18 cellular contexts compared by ENCODE assay signal in the genomic region with DNA sequence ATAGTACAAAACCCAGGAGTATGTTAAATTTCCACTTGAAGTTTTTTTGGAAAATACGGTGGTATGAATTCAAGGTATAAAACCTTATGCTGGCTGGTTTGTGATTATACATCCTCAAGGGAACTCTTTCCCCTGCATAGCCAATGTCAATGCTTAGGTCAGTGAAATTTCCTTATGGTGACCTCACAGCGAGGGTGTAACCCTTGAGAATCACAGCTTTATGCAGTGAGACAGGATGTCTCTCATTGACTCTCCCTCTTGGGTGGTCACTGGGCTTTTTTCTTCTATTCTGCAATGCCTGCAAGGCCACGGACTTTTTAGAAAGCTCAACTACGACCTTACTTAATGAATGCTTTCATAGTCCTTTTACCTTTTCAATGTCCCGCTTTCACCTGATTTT.
A peak's percentile ranks its signal among the peaks of the same experiment; 100 is the strongest.
DNase-seq lines count a peak whose midpoint lies in the region; ATAC-seq and TF ChIP-seq lines count a peak whose summit lies in the region.
"Had no signal": no experiment of that assay in that cellular context is flagged by ENCODE, and none has a peak within 500 bp of the region (broad histone marks: within the 10 kb centered on the region; RNA-seq: fewer than 3 reads in every experiment).

No MANE protein-coding gene starts in this region.

- in situ Hi-C loops in IMR-90 (cut with MboI; ENCODE audit: low sequenced_read_pairs) = no loop called here
- in situ Hi-C loops in mammary epithelial cell (cut with MboI; ENCODE audit: low sequenced_read_pairs in 2 of 2) = no loop called here

- no peak overlapping the region for H2AK5ac ChIP-seq in IMR-90 (ENCODE audit: low read depth, low read length)

- H4K8ac ChIP-seq in IMR-90 (ENCODE audit: low read depth in 2 of 2, low read length in 2 of 2) = no peak overlapping the region

- WGBS in IMR-90 (ENCODE audit: extremely low coverage in 2 of 2, insufficient read length in 1 of 2), 2 experiments = 86% methylated on average over 1 of the region's 5 CpGs; no CpG with 5 or more reads in 1 of the 2 experiments
- WGBS in mammary epithelial cell (ENCODE audit: low coverage, missing lambda C conversion rate) = 77% methylated on average over 5 of the region's 5 CpGs
- 71 to 78% (median 73%) methylated on average over 5 of the region's 5 CpGs for WGBS in psoas muscle, 3 donors

- H3K4ac ChIP-seq in IMR-90 (ENCODE audit: low read depth, low read length) = peak overlapping the region; percentile 15; the same call in 1 of the 2 replicates

- H3K56ac ChIP-seq in IMR-90 (ENCODE audit: extremely low read depth, insufficient read depth, low read length) = no peak overlapping the region

- no peak overlapping the region for H2BK5ac ChIP-seq in IMR-90 (ENCODE audit: low read depth, low read length, poor library complexity, severe bottlenecking)

- H4K5ac ChIP-seq in IMR-90 (ENCODE audit: low read depth, low read length) = no peak overlapping the region

- peaks cover 0 to 18% of the 10 kb centered on the region in 2 experiments; a peak in 2 of 4 replicates for H3K79me1 ChIP-seq in IMR-90 (ENCODE audit: low read depth in 1 of 2, low read length in 2 of 2)

- peaks cover 6% of the 10 kb centered on the region for H3K79me2 ChIP-seq in mammary epithelial cell (ENCODE audit: insufficient read depth, low read length)

- H2AK9ac ChIP-seq in IMR-90 (replicated peaks; ENCODE audit: low read depth, low read length, poor library complexity) = no peak overlapping the region

- H3K9ac ChIP-seq in IMR-90 (ENCODE audit: low read depth, low read length) (no peak overlapping the region), mammary epithelial cell (ENCODE audit: insufficient read depth, low read length) (no peak overlapping the region)
- H3K9ac ChIP-seq: GM23248 had no signal

- intact Hi-C loops in left ventricle myocardium inferior (cut with micrococcal nuclease) = no loop called here
- intact Hi-C loops in Right ventricle myocardium superior (cut with DNase I) = no loop called here
- intact Hi-C loops in IMR-90 (cut with micrococcal nuclease) = no loop called here
- intact Hi-C loops in mammary epithelial cell (cut with micrococcal nuclease) = no loop called here
- intact Hi-C loops in psoas muscle (cut with DNase I) = loop anchor here in 1 of 2 donors (10.0 kb wide), 1 partner anchor 55 kb away; no protein-coding TSS in a partner anchor

- no peak for TF ChIP-seq POLR2A in IMR-90 (IDR thresholded peaks at IDR 0.05; ENCODE audit: low read depth, low read length)

- H4K20me1 ChIP-seq in IMR-90 (ENCODE audit: insufficient read depth, low read length) (no peaks in the 10 kb centered on the region), mammary epithelial cell (ENCODE audit: insufficient read depth, low read length) (no peaks in the 10 kb centered on the region)

- dilution Hi-C loops in IMR-90 (cut with HindIII; ENCODE audit: low sequenced_read_pairs, unreplicated experiment) (no loop called here), mammary epithelial cell (cut with HindIII; ENCODE audit: low sequenced_read_pairs) (no loop called here)

- BruUV-seq in IMR-90 (replicated peaks; lab: Mats Ljungman, UMichigan) = no TSS peak
- BruUV-seq in mammary epithelial cell (replicated peaks; lab: Mats Ljungman, UMichigan) = TSS peak; percentile 6

- H2AFZ ChIP-seq in IMR-90 (replicated peaks; ENCODE audit: low read length, poor library complexity) = no peak overlapping the region
- no peak overlapping the region for H2AFZ ChIP-seq in mammary epithelial cell (ENCODE audit: low read depth, low read length)
- H2AFZ ChIP-seq: GM23248 had no signal

- POLR2A ChIA-PET in IMR-90 (lab: Charles Lee; ENCODE audit: unreplicated experiment) = no interaction called here

- CTCF ChIA-PET in IMR-90 (lab: Yijun Ruan, JAX) = interaction anchor here (0.6 kb wide), 1 partner anchor 82 kb away, joined by 4 read pairs; no protein-coding TSS in a partner anchor
- CTCF ChIA-PET in mammary epithelial cell (lab: Charles Lee; ENCODE audit: low non-redundant PET) = no interaction called here

- H2BK120ac ChIP-seq in IMR-90 (ENCODE audit: low read depth, low read length) = peak overlapping the region; percentile 50

- H3K18ac ChIP-seq in IMR-90 (ENCODE audit: low read depth, low read length) = no peak overlapping the region

- peaks cover 5% of the 10 kb centered on the region for H3K36me3 ChIP-seq in left ventricle myocardium inferior
- H3K36me3 ChIP-seq in IMR-90 (ENCODE audit: control insufficient read depth, insufficient read depth, low read length) = peaks cover 7% of the 10 kb centered on the region
- no peaks in the 10 kb centered on the region for H3K36me3 ChIP-seq in mammary epithelial cell (ENCODE audit: insufficient read depth, low read length)
- H3K36me3 ChIP-seq in psoas muscle (ENCODE audit: insufficient read depth in 1 of 2, low read depth in 1 of 2) = no peaks in the 10 kb centered on the region

- no peak for TF ChIP-seq RAD21 in IMR-90 (IDR thresholded peaks at IDR 0.05; ENCODE audit: low read length)

- H3K4me3 ChIP-seq in left ventricle myocardium inferior (no peak overlapping the region), IMR-90 (ENCODE audit: insufficient read depth, low read depth, low read length) (no peak overlapping the region), mammary epithelial cell (replicated peaks in 1 of 3; ENCODE audit: insufficient read depth in 1 of 3, low read depth in 2 of 3, low read length in 3 of 3) (no peak overlapping the region), psoas muscle (no peak overlapping the region)
- H3K4me3 ChIP-seq: A549, GM23248 had no signal

- H3K27ac ChIP-seq in left ventricle myocardium inferior (replicated peaks) (peak overlapping the region; percentile 44), IMR-90 (ENCODE audit: insufficient read depth, low read length) (no peak overlapping the region), mammary epithelial cell (ENCODE audit: insufficient read depth, low read depth, low read length) (no peak overlapping the region), psoas muscle (peak overlapping the region; percentile 11)
- H3K27ac ChIP-seq: A549, GM23248 had no signal

- TF ChIP-seq CTCF in left ventricle myocardium inferior (IDR thresholded peaks at IDR 0.05; ENCODE audit: borderline replicate concordance) = no peak
- TF ChIP-seq CTCF in IMR-90 (conservative IDR thresholded peaks at IDR 0.05; ENCODE audit: low read depth, low read length) = no peak
- no peak for TF ChIP-seq CTCF in mammary epithelial cell (conservative IDR thresholded peaks at IDR 0.05 in 1 of 2, IDR thresholded peaks at IDR 0.05 in 1 of 2; ENCODE audit: extremely low read depth in 1 of 2, insufficient read depth in 1 of 2, low read depth in 1 of 2, low read length in 2 of 2)
- TF ChIP-seq CTCF in psoas muscle (IDR thresholded peaks at IDR 0.05) = no peak

- no peak for DNase-seq in left ventricle myocardium inferior
- no peak for DNase-seq in Right ventricle myocardium superior
- DNase-seq in IMR-90 = no peak
- DNase-seq in mammary epithelial cell = no peak
- DNase-seq in psoas muscle = no peak
- DNase-seq: 8988T; C1 segment of cervical spinal cord; Calu3; CD4-positive, alpha-beta memory T cell; COR-L47; DND-41; GM23248; H7; HCEC 1CT had no signal

- H3K9me3 ChIP-seq in left ventricle myocardium inferior (replicated peaks) (no peaks in the 10 kb centered on the region), IMR-90 (ENCODE audit: control insufficient read depth, insufficient read depth, low read length) (no peaks in the 10 kb centered on the region), mammary epithelial cell (replicated peaks; ENCODE audit: insufficient read depth, low read length) (no peaks in the 10 kb centered on the region), psoas muscle (no peaks in the 10 kb centered on the region)
- H3K9me3 ChIP-seq: A549 had no signal

- H3K14ac ChIP-seq in IMR-90 (replicated peaks; ENCODE audit: low read depth, low read length) = no peak overlapping the region

- peaks cover 7% of the 10 kb centered on the region for H3K9me1 ChIP-seq in IMR-90 (ENCODE audit: insufficient read depth, low read length)

- H4K91ac ChIP-seq in IMR-90 (ENCODE audit: insufficient read depth, low read depth, low read length) = no peak overlapping the region

- ATAC-seq in Right ventricle myocardium superior (ENCODE audit: poor library complexity) = no peak
- peak; percentile 33; the same call in 1 of the 2 replicates for ATAC-seq in IMR-90 (ENCODE audit: low read depth)
- peak in 1 of 4 donors; percentile 7 for ATAC-seq in psoas muscle
- no peak for ATAC-seq in GM19452 (IDR thresholded peaks at IDR 0.05; ENCODE audit: unreplicated experiment)
- ATAC-seq in GM19463 (IDR thresholded peaks at IDR 0.05; ENCODE audit: unreplicated experiment) = no peak
- no peak for ATAC-seq in HG03159 (IDR thresholded peaks at IDR 0.05; ENCODE audit: unreplicated experiment)
- ATAC-seq: A549 had no signal

- H3K4me1 ChIP-seq in left ventricle myocardium inferior (peaks cover 44% of the 10 kb centered on the region), IMR-90 (ENCODE audit: control insufficient read depth, insufficient read depth, low read length) (no peaks in the 10 kb centered on the region; the same call in 1 of the 2 replicates), mammary epithelial cell (ENCODE audit: insufficient read depth, low read length) (peaks cover 5% of the 10 kb centered on the region), psoas muscle (peaks cover 15% of the 10 kb centered on the region)
- H3K4me1 ChIP-seq: A549 had no signal

- peak overlapping the region; percentile 51; the same call in 1 of the 2 replicates for H2BK20ac ChIP-seq in IMR-90 (ENCODE audit: low read depth, low read length)

- H3K27me3 ChIP-seq in left ventricle myocardium inferior (ENCODE audit: low read depth) (no peaks in the 10 kb centered on the region), IMR-90 (ENCODE audit: control insufficient read depth, insufficient read depth, low read length) (no peaks in the 10 kb centered on the region), mammary epithelial cell (ENCODE audit: insufficient read depth, low read length) (no peaks in the 10 kb centered on the region), psoas muscle (ENCODE audit: insufficient read depth in 3 of 3, low read length in 2 of 3) (no peaks in the 10 kb centered on the region)

- no peak overlapping the region for H2BK15ac ChIP-seq in IMR-90 (ENCODE audit: low read depth, low read length)

- H3K23ac ChIP-seq in IMR-90 (ENCODE audit: low read depth, low read length) = no peak overlapping the region

- H3K4me2 ChIP-seq in IMR-90 (ENCODE audit: low read depth, low read length) (no peak overlapping the region), mammary epithelial cell (ENCODE audit: insufficient read depth, low read depth, low read length) (no peak overlapping the region)
- H3K4me2 ChIP-seq: A549 had no signal

TF ChIP-seq in IMR-90, 13 proteins besides CTCF, POLR2A, EP300 and RAD21 (continues in another document):
- no peak for TF ChIP-seq BHLHE40 (IDR thresholded peaks at IDR 0.05; ENCODE audit: low read depth, low read length)
- TF ChIP-seq MXI1 (IDR thresholded peaks at IDR 0.05; ENCODE audit: borderline replicate concordance, low read depth, low read length) = no peak

Comparison
In these comparisons a context has a peak if more than half of its experiments do, and no peak if none do; other contexts are left out.
1. H3K27ac ChIP-seq: peak in left ventricle myocardium inferior (single experiment) and psoas muscle (single experiment); none in IMR-90 (single experiment) and mammary epithelial cell (single experiment).